7 cellular contexts compared by ENCODE assay signal in genomic region chr20:62358728-62359490, GRCh38.
DNase-seq lines count a peak whose midpoint lies in the region; ATAC-seq and TF ChIP-seq lines count a peak whose summit lies in the region.
"Had no signal": no experiment of that assay in that cellular context is flagged by ENCODE, and none has a peak within 500 bp of the region (broad histone marks: within the 10 kb centered on the region; RNA-seq: fewer than 3 reads in every experiment).

No MANE protein-coding gene starts in this region.

- H3K27ac ChIP-seq in C4-2B = peak overlapping the region; percentile 98
- H3K27ac ChIP-seq in angular gyrus (ENCODE audit: low read depth, low read length) = peak overlapping the region; percentile 70

- no peak overlapping the region for H3K4me3 ChIP-seq in mucosa of stomach (ENCODE audit: low read length)

- H3K36me3 ChIP-seq in mucosa of stomach (ENCODE audit: control insufficient read depth, insufficient read depth, low read length) = no peaks in the 10 kb centered on the region

- H3K9me3 ChIP-seq in mucosa of stomach (ENCODE audit: control insufficient read depth, low read length) = no peaks in the 10 kb centered on the region

- H3K4me1 ChIP-seq in mucosa of stomach (ENCODE audit: control insufficient read depth, insufficient read depth, low read length) = peaks cover 66% of the 10 kb centered on the region

- H3K27me3 ChIP-seq in mucosa of stomach (ENCODE audit: control insufficient read depth, insufficient read depth, low read length) = no peaks in the 10 kb centered on the region

- H3K9ac ChIP-seq in mucosa of stomach (ENCODE audit: low read length) = peak overlapping the region; percentile 15

- no peak for ATAC-seq in HG02938 (IDR thresholded peaks at IDR 0.05; ENCODE audit: unreplicated experiment)

- no peak for TF ChIP-seq CTCF in C4-2B (conservative IDR thresholded peaks at IDR 0.05)

- DNase-seq in Kasumi-1 (lab: John Stamatoyannopoulos, UW) (no peak), kidney glomerular epithelial cell (lab: John Stamatoyannopoulos, UW) (no peak)
- DNase-seq: activated CD4-positive, alpha-beta T cell treated with anti-CD3 and anti-CD28 coated beads, Interleukin-2, amount 50 U/mL, for 4 hours had no signal
